8 cellular contexts compared by ENCODE assay signal in genomic region chr19:40305403-40305802, GRCh38. TPM values are rescaled to one million over a fixed set of nuclear protein-coding genes. Genes with fewer than 3 reads are reported as not detected.
DNase-seq lines count a peak whose midpoint lies in the region; ATAC-seq and TF ChIP-seq lines count a peak whose summit lies in the region.

No MANE protein-coding gene starts in this region.

- DNase-seq in AG04450 (ENCODE audit: low read depth, low spot score) = peak; percentile 83
- DNase-seq in GM23338 (ENCODE audit: low spot score) = peak; percentile 91
- peak; percentile 40 for DNase-seq in NCI-H510A (lab: John Stamatoyannopoulos, UW)
- peak; percentile 58 to 60 for DNase-seq in activated CD4-positive, alpha-beta T cell treated with anti-CD3 and anti-CD28 coated beads for 24 hours (ENCODE audit: low read depth in 2 of 2)
- DNase-seq in chondrocyte (ENCODE audit: low spot score) = no peak
- peak; percentile 64 to 93 for DNase-seq in lower leg skin (ENCODE audit: low spot score in 2 of 2)
- DNase-seq in stimulated activated CD4-positive, alpha-beta T cell treated with anti-CD3 and anti-CD28 coated beads, TNF-alpha, amount 100 ng/mL, for 48 hours (ENCODE audit: low read depth in 3 of 3) = peak; percentile 58 to 73 (median 59)

- no peaks in the 10 kb centered on the region for H3K36me3 ChIP-seq in GM23338 (ENCODE audit: insufficient read depth)

- H3K9me3 ChIP-seq in AG04450 (ENCODE audit: control insufficient read depth, insufficient read depth, low read length) = no peaks in the 10 kb centered on the region

- H3K27me3 ChIP-seq in AG04450 (ENCODE audit: control insufficient read depth, insufficient read depth, low read length) = no peaks in the 10 kb centered on the region
- no peaks in the 10 kb centered on the region for H3K27me3 ChIP-seq in GM23338 (ENCODE audit: insufficient read depth)

- intact Hi-C loops in lower leg skin (cut with DNase I; ENCODE audit: low total_unique reads) = no loop called here

- H3K79me2 ChIP-seq in GM23338 (replicated peaks; ENCODE audit: insufficient read depth) = no peaks in the 10 kb centered on the region

- H2AFZ ChIP-seq in GM23338 = no peak overlapping the region

- no peak overlapping the region for H3K4me2 ChIP-seq in GM23338

- H3K27ac Mint-ChIP-seq in GM23338 (no peak overlapping the region), chondrocyte (ENCODE audit: unreplicated experiment) (no peak overlapping the region)

- ATAC-seq in GM23338 (peak; percentile 89), HG02884 (IDR thresholded peaks at IDR 0.05; ENCODE audit: unreplicated experiment) (no peak)

- TF ChIP-seq POLR2A in lower leg skin (IDR thresholded peaks at IDR 0.05) = no peak

- no peaks in the 10 kb centered on the region for H4K20me1 ChIP-seq in GM23338 (replicated peaks; ENCODE audit: insufficient read depth)

- H3K4me1 Mint-ChIP-seq in GM23338 = peaks cover 9% of the 10 kb centered on the region; the same call in 2 of the 3 replicates
- peaks cover 5% of the 10 kb centered on the region for H3K4me1 Mint-ChIP-seq in chondrocyte (ENCODE audit: low read depth)

- no peaks in the 10 kb centered on the region for H3F3A ChIP-seq in GM23338 (replicated peaks; ENCODE audit: low read depth)

- H3K36me3 Mint-ChIP-seq in GM23338 (ENCODE audit: low read depth) (no peaks in the 10 kb centered on the region), chondrocyte (ENCODE audit: low read depth) (peaks cover 1% of the 10 kb centered on the region)

- CTCF ChIA-PET in AG04450 (lab: Charles Lee) = interaction anchor here (0.5 to 2.4 kb wide), 51 partner anchors 9 to 759 kb away, joined by 3 to 26 read pairs (median 4); partner anchors contain the start of genes C19orf47, LTBP4, PLD3 and SERTAD1

- no peaks in the 10 kb centered on the region for H3K9me2 ChIP-seq in GM23338 (ENCODE audit: insufficient read depth)

- H3K27me3 Mint-ChIP-seq in GM23338 (ENCODE audit: insufficient read depth, low read depth, poor library complexity) (no peaks in the 10 kb centered on the region), chondrocyte (ENCODE audit: low read depth) (no peaks in the 10 kb centered on the region)

- H3K4me3 Mint-ChIP-seq in GM23338 = no peak overlapping the region
- H3K4me3 Mint-ChIP-seq in chondrocyte (ENCODE audit: unreplicated experiment) = no peak overlapping the region

- 6 to 8% methylated on average over 5 of the region's 5 CpGs for whole genome bisulfite sequencing in lower leg skin, 2 donors

- 0 out of 2 replicates have a peak, but pooled peaks cover 7% of the 10 kb centered on the region for H3K4me1 ChIP-seq in GM23338 (ENCODE audit: insufficient read depth)

- H3K27ac ChIP-seq in AG04450 (ENCODE audit: low read depth, low read length) (no peak overlapping the region), GM23338 (ENCODE audit: low read depth) (no peak overlapping the region)

- TF ChIP-seq CTCF in AG04450 (IDR thresholded peaks at IDR 0.05; ENCODE audit: low read depth, low read length) (peak; percentile 79), GM23338 (conservative IDR thresholded peaks at IDR 0.05; ENCODE audit: low read depth in 2 of 2) (peak; percentile 87 to 95), chondrocyte (IDR thresholded peaks at IDR 0.05) (peak; percentile 92), lower leg skin (IDR thresholded peaks at IDR 0.05) (no peak)

- no peak overlapping the region for H3K4me3 ChIP-seq in AG04450 (ENCODE audit: low read depth, low read length)
- H3K4me3 ChIP-seq in GM23338 = no peak overlapping the region
- no peak overlapping the region for H3K4me3 ChIP-seq in lower leg skin (ENCODE audit: low read depth, poor library complexity, severe bottlenecking)

- POLR2A ChIA-PET in AG04450 (lab: Yijun Ruan, JAX) = interaction anchor here (0.6 to 1.0 kb wide), 7 partner anchors 40 to 941 kb away, joined by 3 to 9 read pairs (median 4); no protein-coding TSS in a partner anchor

- H3K9me3 Mint-ChIP-seq in GM23338 (no peaks in the 10 kb centered on the region), chondrocyte (ENCODE audit: low read depth) (no peaks in the 10 kb centered on the region)

TF ChIP-seq in GM23338, 12 proteins besides CTCF, POLR2A, EP300 and RAD21 (continues in another document):
- no peak for TF ChIP-seq NANOG (IDR thresholded peaks at IDR 0.05; ENCODE audit: borderline replicate concordance)
- TF ChIP-seq EZH2phosphoT487 (IDR thresholded peaks at IDR 0.05; ENCODE audit: unreplicated experiment) = no peak
- TF ChIP-seq ETS1 (IDR thresholded peaks at IDR 0.05) = no peak
- TF ChIP-seq ZNF331 (CRISPR knock-in tag; IDR thresholded peaks at IDR 0.05; ENCODE audit: low read depth) = no peak
- TF ChIP-seq EZH2 (IDR thresholded peaks at IDR 0.05; ENCODE audit: low read depth, unreplicated experiment) = no peak
- TF ChIP-seq CREB1 (CRISPR knock-in tag; IDR thresholded peaks at IDR 0.05; ENCODE audit: low read depth) = no peak
- no peak for TF ChIP-seq STAT1 (IDR thresholded peaks at IDR 0.05; ENCODE audit: unreplicated experiment)
- TF ChIP-seq ZNF114 (CRISPR knock-in tag; IDR thresholded peaks at IDR 0.05) = no peak

RNA-seq across cellular contexts. Expression of gene AKT2, which starts 20.3 kb away (rescaled TPM):
- 99.8 and 122 TPM in 2 replicates for polyA plus RNA-seq in AG04450 (2011; rRNA removed)
- 106 and 151 TPM in 2 replicates for polyA minus RNA-seq in AG04450 (2011; rRNA and poly(A)+ RNA removed)
- 105 and 123 TPM in 2 replicates for total RNA-seq in GM23338 (2014; rRNA removed; shearing (Covaris generic))
- 16.6 and 17.6 TPM in 2 replicates for polyA plus RNA-seq in GM23338 (2016; fragmentation: Nextera tagmentation; extraction: Ambion mirVana)
- 99.9 to 136 TPM (median 100 TPM) in 3 replicates for total RNA-seq in chondrocyte
- total RNA-seq in lower leg skin = 100 to 1,000 TPM in 1 of 4 donors, 10 to 100 TPM in 3; 71.1 to 129 (median 82.2) TPM

RNA-seq across cellular contexts. Expression of gene C19orf47, which starts 42.8 kb away (rescaled TPM):
- 15.9 and 16.9 TPM in 2 replicates for polyA plus RNA-seq in AG04450 (2011; rRNA removed)
- polyA minus RNA-seq in AG04450 (2011; rRNA and poly(A)+ RNA removed) = 30.8 and 34.1 TPM in 2 replicates
- 17.2 and 26.6 TPM in 2 replicates for total RNA-seq in GM23338 (2014; rRNA removed; shearing (Covaris generic))
- polyA plus RNA-seq in GM23338 (2016; fragmentation: Nextera tagmentation; extraction: Ambion mirVana) = 13.1 and 15.2 TPM in 2 replicates
- 19.4 to 22.2 TPM (median 21.5 TPM) in 3 replicates for total RNA-seq in chondrocyte
- total RNA-seq in lower leg skin = 10 to 100 TPM; 10.5 to 29.5 (median 13.1) TPM

RNA-seq across cellular contexts. Expression of gene PLD3, which starts 43.1 kb away (rescaled TPM):
- polyA plus RNA-seq in AG04450 (2011; rRNA removed) (395 and 559 TPM in 2 replicates), GM23338 (2016; fragmentation: Nextera tagmentation; extraction: Ambion mirVana) (179 and 181 TPM in 2 replicates)
- 161 and 225 TPM in 2 replicates for polyA minus RNA-seq in AG04450 (2011; rRNA and poly(A)+ RNA removed)
- total RNA-seq in GM23338 (2014; rRNA removed; shearing (Covaris generic)) = 488 and 490 TPM in 2 replicates
- total RNA-seq in chondrocyte (478 to 514 TPM (median 487 TPM) in 3 replicates), lower leg skin (100 to 1,000 TPM; 188 to 287 (median 256) TPM)

Comparison
In these comparisons a context has a peak if more than half of its experiments do, and no peak if none do; other contexts are left out.
1. CTCF ChIP-seq: peak in AG04450 (single experiment), GM23338 (2 of 2) and chondrocyte (single experiment); none in lower leg skin (0 of 3).